ENCODE assay signal across 11 cellular contexts in genomic region chr1:1152431-1152830, GRCh38. TPM values are rescaled to one million over a fixed set of nuclear protein-coding genes. Genes with fewer than 3 reads are reported as not detected.
DNase-seq lines count a peak whose midpoint lies in the region; ATAC-seq, FAIRE-seq and TF ChIP-seq lines count a peak whose summit lies in the region.
"Not testable (repeated sequence)": the region's sequence is repeated elsewhere in the genome, so short reads cannot be mapped to it uniquely, and the experiment has no call there.
"Had no signal": no experiment of that assay in that cellular context is flagged by ENCODE, and none has a peak within 500 bp of the region (broad histone marks: within the 10 kb centered on the region; RNA-seq: fewer than 3 reads in every experiment).

No MANE protein-coding gene starts in this region.

- H2AFZ ChIP-seq in astrocyte (ENCODE audit: low read depth, low read length): not testable (repeated sequence)

- not testable (repeated sequence) for H3K27me3 ChIP-seq in CD8-positive, alpha-beta T cell (ENCODE audit: insufficient read depth, low read length); astrocyte (ENCODE audit: insufficient read depth, low read length)

- H3K4me2 ChIP-seq in astrocyte (ENCODE audit: low read length): not testable (repeated sequence)

- H3K4me1 Mint-ChIP-seq in CD8-positive, alpha-beta T cell (ENCODE audit: low read depth); T-cell; activated naive CD4-positive, alpha-beta T cell treated with anti-CD3 and anti-CD28 coated beads, Interleukin-2, amount 10 ng/mL, durations not matched to agents 7 days and 5 days; astrocyte (ENCODE audit: low read depth, unreplicated experiment); nephron progenitor cell: not testable (repeated sequence)
- peaks cover 11% of the 10 kb centered on the region for H3K4me1 Mint-ChIP-seq in activated CD4-positive, alpha-beta T cell treated with anti-CD3 and anti-CD28 coated beads, Interleukin-2, amount 10 ng/mL, durations not matched to agents 7 days and 5 days
- H3K4me1 Mint-ChIP-seq in memory B cell: peaks cover 13% of the 10 kb centered on the region
- H3K4me1 Mint-ChIP-seq in stimulated activated naive CD8-positive, alpha-beta T cell treated with anti-CD3 and anti-CD28 coated beads, Interleukin-15, amount 100 ng/mL, for 72 hours: peaks cover 11% of the 10 kb centered on the region

- POLR2A ChIA-PET in CD8-positive, alpha-beta T cell (lab: Charles Lee); T-cell (lab: Charles Lee); activated CD4-positive, alpha-beta T cell treated with anti-CD3 and anti-CD28 coated beads, Interleukin-2, amount 10 ng/mL, durations not matched to agents 7 days and 5 days (lab: Charles Lee): not testable (repeated sequence)

- H3K4me3 ChIP-seq in CD8-positive, alpha-beta T cell (ENCODE audit: low read depth, low read length); astrocyte (ENCODE audit: insufficient read depth, low read depth, low read length): not testable (repeated sequence)

- peaks cover 14% of the 10 kb centered on the region for H3K9me3 Mint-ChIP-seq in CD8-positive, alpha-beta T cell
- peaks cover 11 to 24% (median 19%) of the 10 kb centered on the region in 3 donors for H3K9me3 Mint-ChIP-seq in T-cell
- peaks cover 22% of the 10 kb centered on the region for H3K9me3 Mint-ChIP-seq in activated CD4-positive, alpha-beta T cell treated with anti-CD3 and anti-CD28 coated beads, Interleukin-2, amount 10 ng/mL, durations not matched to agents 7 days and 5 days
- H3K9me3 Mint-ChIP-seq in activated naive CD4-positive, alpha-beta T cell treated with anti-CD3 and anti-CD28 coated beads, Interleukin-2, amount 10 ng/mL, durations not matched to agents 7 days and 5 days: peaks cover 25% of the 10 kb centered on the region
- peaks cover 21% of the 10 kb centered on the region for H3K9me3 Mint-ChIP-seq in astrocyte (ENCODE audit: unreplicated experiment)
- H3K9me3 Mint-ChIP-seq in memory B cell: peaks cover 13% of the 10 kb centered on the region
- H3K9me3 Mint-ChIP-seq in nephron progenitor cell: peaks cover 35% of the 10 kb centered on the region
- peaks cover 20 to 26% of the 10 kb centered on the region in 2 donors for H3K9me3 Mint-ChIP-seq in stimulated activated naive CD8-positive, alpha-beta T cell treated with anti-CD3 and anti-CD28 coated beads, Interleukin-15, amount 100 ng/mL, for 72 hours

- FAIRE-seq in astrocyte (lab: Jason Lieb, UNC): not testable (repeated sequence)

- not testable (repeated sequence) for H3K36me3 ChIP-seq in CD8-positive, alpha-beta T cell (ENCODE audit: insufficient read depth, low read length); astrocyte (ENCODE audit: insufficient read depth, low read length)

- not testable (repeated sequence) for H3K9ac ChIP-seq in astrocyte (ENCODE audit: low read length)

- not testable (repeated sequence) for H3K4me3 Mint-ChIP-seq in CD8-positive, alpha-beta T cell; T-cell; activated CD4-positive, alpha-beta T cell treated with anti-CD3 and anti-CD28 coated beads, Interleukin-2, amount 10 ng/mL, durations not matched to agents 7 days and 5 days; activated naive CD4-positive, alpha-beta T cell treated with anti-CD3 and anti-CD28 coated beads, Interleukin-2, amount 10 ng/mL, durations not matched to agents 7 days and 5 days; astrocyte (ENCODE audit: unreplicated experiment); memory B cell; nephron progenitor cell; stimulated activated naive CD8-positive, alpha-beta T cell treated with anti-CD3 and anti-CD28 coated beads, Interleukin-15, amount 100 ng/mL, for 72 hours

- H3K79me2 ChIP-seq in astrocyte (ENCODE audit: insufficient read depth, low read length): not testable (repeated sequence)

- not testable (repeated sequence) for TF ChIP-seq CTCF in CD8-positive, alpha-beta T cell (IDR thresholded peaks at IDR 0.05); astrocyte (IDR thresholded peaks at IDR 0.05; ENCODE audit: insufficient read depth, low read depth, low read length); nephron progenitor cell (IDR thresholded peaks at IDR 0.05)

- H3K9me3 ChIP-seq in CD8-positive, alpha-beta T cell (ENCODE audit: low read length); astrocyte (ENCODE audit: insufficient read depth, low read depth, low read length): not testable (repeated sequence)

- H3K27ac Mint-ChIP-seq in CD8-positive, alpha-beta T cell: peak overlapping the region; percentile 57
- peak overlapping the region; percentile 80 to 81 for H3K27ac Mint-ChIP-seq in T-cell
- peak overlapping the region; percentile 74 for H3K27ac Mint-ChIP-seq in activated CD4-positive, alpha-beta T cell treated with anti-CD3 and anti-CD28 coated beads, Interleukin-2, amount 10 ng/mL, durations not matched to agents 7 days and 5 days
- peak overlapping the region; percentile 68 for H3K27ac Mint-ChIP-seq in activated naive CD4-positive, alpha-beta T cell treated with anti-CD3 and anti-CD28 coated beads, Interleukin-2, amount 10 ng/mL, durations not matched to agents 7 days and 5 days
- peak overlapping the region; percentile 62 for H3K27ac Mint-ChIP-seq in astrocyte (ENCODE audit: unreplicated experiment)
- peak overlapping the region; percentile 62 for H3K27ac Mint-ChIP-seq in memory B cell
- H3K27ac Mint-ChIP-seq in nephron progenitor cell: peak overlapping the region; percentile 39
- H3K27ac Mint-ChIP-seq in stimulated activated naive CD8-positive, alpha-beta T cell treated with anti-CD3 and anti-CD28 coated beads, Interleukin-15, amount 100 ng/mL, for 72 hours: peak overlapping the region; percentile 7 to 89

- not testable (repeated sequence) for H3K4me1 ChIP-seq in CD8-positive, alpha-beta T cell (ENCODE audit: insufficient read depth, low read length); astrocyte (ENCODE audit: insufficient read depth, low read length)

- ATAC-seq in CD8-positive, alpha-beta T cell; T-cell (replicated peaks in 1 of 4); memory B cell (ENCODE audit: low read depth); stimulated activated naive CD8-positive, alpha-beta T cell treated with anti-CD3 and anti-CD28 coated beads, Interleukin-15, amount 100 ng/mL, for 72 hours: not testable (repeated sequence)

- CTCF ChIA-PET in CD8-positive, alpha-beta T cell (lab: Charles Lee); T-cell (lab: Charles Lee): not testable (repeated sequence)
- CTCF ChIA-PET in activated CD4-positive, alpha-beta T cell treated with anti-CD3 and anti-CD28 coated beads, Interleukin-2, amount 10 ng/mL, durations not matched to agents 7 days and 5 days (lab: Charles Lee): interaction anchor here (1.2 kb wide), 2 partner anchors 14 to 30 kb away, joined by 4 to 5 read pairs; no protein-coding TSS in a partner anchor
- CTCF ChIA-PET in activated naive CD4-positive, alpha-beta T cell treated with anti-CD3 and anti-CD28 coated beads, Interleukin-2, amount 10 ng/mL, durations not matched to agents 7 days and 5 days (lab: Charles Lee): interaction anchor here (1.3 kb wide), 1 partner anchor 30 kb away, joined by 3 read pairs; no protein-coding TSS in a partner anchor

- DNase-seq in CD8-positive, alpha-beta T cell; T-cell; activated CD4-positive, alpha-beta T cell treated with anti-CD3 and anti-CD28 coated beads, Interleukin-2, amount 10 ng/mL, durations not matched to agents 7 days and 5 days; activated naive CD4-positive, alpha-beta T cell treated with anti-CD3 and anti-CD28 coated beads, Interleukin-2, amount 10 ng/mL, durations not matched to agents 7 days and 5 days; astrocyte (ENCODE audit: low read depth); memory B cell (ENCODE audit: low spot score in 2 of 2); nephron progenitor cell; stimulated activated naive CD8-positive, alpha-beta T cell treated with anti-CD3 and anti-CD28 coated beads, Interleukin-15, amount 100 ng/mL, for 72 hours: not testable (repeated sequence)

- not testable (repeated sequence) for H3K27ac ChIP-seq in CD8-positive, alpha-beta T cell (ENCODE audit: low read depth, low read length); astrocyte (ENCODE audit: low read depth, low read length)

- H3K27me3 Mint-ChIP-seq in CD8-positive, alpha-beta T cell (ENCODE audit: low read depth); T-cell; activated CD4-positive, alpha-beta T cell treated with anti-CD3 and anti-CD28 coated beads, Interleukin-2, amount 10 ng/mL, durations not matched to agents 7 days and 5 days; memory B cell; stimulated activated naive CD8-positive, alpha-beta T cell treated with anti-CD3 and anti-CD28 coated beads, Interleukin-15, amount 100 ng/mL, for 72 hours: not testable (repeated sequence)
- peaks cover 26% of the 10 kb centered on the region for H3K27me3 Mint-ChIP-seq in activated naive CD4-positive, alpha-beta T cell treated with anti-CD3 and anti-CD28 coated beads, Interleukin-2, amount 10 ng/mL, durations not matched to agents 7 days and 5 days
- peaks cover 37% of the 10 kb centered on the region for H3K27me3 Mint-ChIP-seq in astrocyte (ENCODE audit: low read depth, unreplicated experiment)
- peaks cover 20% of the 10 kb centered on the region for H3K27me3 Mint-ChIP-seq in nephron progenitor cell (ENCODE audit: low read depth, poor library complexity)

- intact Hi-C loops in CD8-positive, alpha-beta T cell (cut with DNase I, micrococcal nuclease): not testable (repeated sequence)

- H4K20me1 ChIP-seq in astrocyte (ENCODE audit: insufficient read depth, low read length): not testable (repeated sequence)

- not testable (repeated sequence) for H3K36me3 Mint-ChIP-seq in CD8-positive, alpha-beta T cell; T-cell; activated naive CD4-positive, alpha-beta T cell treated with anti-CD3 and anti-CD28 coated beads, Interleukin-2, amount 10 ng/mL, durations not matched to agents 7 days and 5 days; astrocyte (ENCODE audit: low read depth, unreplicated experiment); memory B cell
- peaks cover 19% of the 10 kb centered on the region for H3K36me3 Mint-ChIP-seq in activated CD4-positive, alpha-beta T cell treated with anti-CD3 and anti-CD28 coated beads, Interleukin-2, amount 10 ng/mL, durations not matched to agents 7 days and 5 days (ENCODE audit: low read depth)
- H3K36me3 Mint-ChIP-seq in nephron progenitor cell (ENCODE audit: low read depth): peaks cover 19% of the 10 kb centered on the region

RNA-seq across cellular contexts. Expression of gene TTLL10, which starts 21.2 kb away (rescaled TPM):
- total RNA-seq in CD8-positive, alpha-beta T cell: not detected
- total RNA-seq in T-cell (1 to 10 TPM in 1 of 5 donors, under 1 TPM in 3, not detected in 1; 0.26 to 1.0 (median 0.47) TPM), astrocyte (not detected in 2 replicates)
- total RNA-seq in activated CD4-positive, alpha-beta T cell treated with anti-CD3 and anti-CD28 coated beads, Interleukin-2, amount 10 ng/mL, durations not matched to agents 7 days and 5 days: under 1 TPM; 0.15 to 0.27 TPM
- total RNA-seq: GM23248, K562, LHCN-M2 had no signal

RNA-seq across cellular contexts. Expression of gene C1orf159, which starts 36.5 kb away (rescaled TPM):
- 10 to 100 TPM; 14.3 to 17.6 TPM for total RNA-seq in CD8-positive, alpha-beta T cell
- 10 to 100 TPM; 20.4 to 37.7 (median 22.5) TPM for total RNA-seq in T-cell
- total RNA-seq in activated CD4-positive, alpha-beta T cell treated with anti-CD3 and anti-CD28 coated beads, Interleukin-2, amount 10 ng/mL, durations not matched to agents 7 days and 5 days: 10 to 100 TPM; 18.0 to 22.0 TPM
- 10.6 and 13.9 TPM in 2 replicates for total RNA-seq in astrocyte

RNA-seq across cellular contexts. Expression of gene TNFRSF18, which starts 54.0 kb away (rescaled TPM):
- total RNA-seq in CD8-positive, alpha-beta T cell: 1 to 10 TPM; 4.2 to 4.6 TPM
- total RNA-seq in T-cell: 10 to 100 TPM in 4 of 5 donors, 1 to 10 TPM in 1; 6.4 to 20.5 (median 13.3) TPM
- total RNA-seq in activated CD4-positive, alpha-beta T cell treated with anti-CD3 and anti-CD28 coated beads, Interleukin-2, amount 10 ng/mL, durations not matched to agents 7 days and 5 days: 10 to 100 TPM; 26.0 to 33.9 TPM
- total RNA-seq in astrocyte: 0.65 and 0.66 TPM in 2 replicates
- total RNA-seq: GM23248, LHCN-M2 had no signal
